Comparison of ENCODE assay signal across 8 cellular contexts in the genomic region with DNA sequence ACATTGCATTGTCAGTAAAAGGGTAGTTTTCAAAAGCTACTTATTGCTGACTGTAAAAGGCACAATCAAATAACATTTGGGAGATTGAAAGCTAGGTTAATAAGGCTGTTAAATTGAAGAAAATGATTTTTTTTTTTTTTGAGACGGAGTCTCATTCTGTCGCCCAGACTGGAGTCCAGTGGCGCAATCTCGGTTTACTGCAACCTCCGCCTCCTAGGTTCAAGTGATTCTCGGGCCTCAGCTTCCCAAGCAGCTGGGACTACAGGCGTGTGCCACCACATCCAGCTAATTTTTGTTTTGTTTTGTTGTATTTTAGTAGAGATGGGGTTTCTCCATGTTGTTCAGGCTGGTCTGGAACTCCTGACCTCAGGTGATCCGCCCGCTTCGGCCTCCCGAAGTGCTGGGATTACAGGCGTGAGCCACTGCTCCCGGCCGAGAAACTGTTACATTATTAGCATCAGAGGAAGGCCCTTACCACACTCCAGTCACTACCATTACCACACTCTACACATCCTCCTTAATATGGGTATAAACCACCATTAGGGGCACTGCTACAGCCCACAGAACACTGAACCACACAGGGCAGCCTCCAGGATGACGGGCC. TPM values are rescaled to one million over a fixed set of nuclear protein-coding genes. Genes with fewer than 3 reads are reported as not detected.
DNase-seq lines count a peak whose midpoint lies in the region; TF ChIP-seq lines count a peak whose summit lies in the region.

No MANE protein-coding gene starts in this region.

- H3K27me3 ChIP-seq in H9 (ENCODE audit: insufficient read depth, low read length) = no peaks in the 10 kb centered on the region

- no peak overlapping the region for H3K18ac ChIP-seq in H9 (ENCODE audit: insufficient read length, low read depth, low read length)

- H3K9ac ChIP-seq in H9 (ENCODE audit: extremely low read depth, insufficient read length, low read length) = peak overlapping the region; percentile 23

- no peaks in the 10 kb centered on the region for H3K9me3 Mint-ChIP-seq in H9

- H3K4me3 ChIP-seq in GM12875 (ENCODE audit: low read depth, low read length) = peak overlapping the region; percentile 95
- H3K4me3 ChIP-seq in mesodermal cell (ENCODE audit: extremely low read depth, insufficient read depth, low read length, poor library complexity, severe bottlenecking) = peak overlapping the region; percentile 90

- no peak overlapping the region for H3K4ac ChIP-seq in H9 (ENCODE audit: low read depth, low read length)

- no peak overlapping the region for H2AFZ ChIP-seq in H9 (ENCODE audit: low read length)

- H3K4me1 ChIP-seq in H9 (ENCODE audit: insufficient read depth, low read length) = no peaks in the 10 kb centered on the region; the same call in 1 of the 2 replicates
- peaks cover 6% of the 10 kb centered on the region for H3K4me1 ChIP-seq in mesodermal cell (ENCODE audit: control insufficient read depth, insufficient read depth, low read length, poor library complexity, severe bottlenecking)

- no peaks in the 10 kb centered on the region for H3K79me1 ChIP-seq in H9 (ENCODE audit: insufficient read depth, low read depth, low read length, poor library complexity, severe bottlenecking)

- H3K56ac ChIP-seq in H9 (ENCODE audit: insufficient read length, low read depth, low read length) = no peak overlapping the region

- no peak overlapping the region for H2BK20ac ChIP-seq in H9 (ENCODE audit: low read depth, low read length, poor library complexity, severe bottlenecking)

- H2BK15ac ChIP-seq in H9 (ENCODE audit: low read depth, low read length) = no peak overlapping the region

- H4K91ac ChIP-seq in H9 (ENCODE audit: insufficient read length, low read depth, low read length) = no peak overlapping the region

- H3K9me3 ChIP-seq in H9 (ENCODE audit: control insufficient read depth, low read depth, low read length) (no peaks in the 10 kb centered on the region), mesodermal cell (ENCODE audit: control insufficient read depth, low read length) (no peaks in the 10 kb centered on the region)

- H2AK5ac ChIP-seq in H9 (ENCODE audit: insufficient read length, low read length) = no peak overlapping the region

- H2BK120ac ChIP-seq in H9 (ENCODE audit: low read depth, low read length, poor library complexity, severe bottlenecking) = no peak overlapping the region

- no peak overlapping the region for H2BK12ac ChIP-seq in H9 (ENCODE audit: insufficient read length, low read depth, low read length)

- peak overlapping the region; percentile 98 for H3K4me3 Mint-ChIP-seq in H9

- no peaks in the 10 kb centered on the region for H3K27me3 Mint-ChIP-seq in H9 (ENCODE audit: low read depth)

- H3K27ac ChIP-seq in H9 (ENCODE audit: insufficient read length, low read depth, low read length) (no peak overlapping the region), caudate nucleus (ENCODE audit: low read depth, low read length) (peak overlapping the region; percentile 95), mesodermal cell (ENCODE audit: low read depth, low read length, severe bottlenecking) (peak overlapping the region; percentile 6)

- H3T11ph ChIP-seq in H9 (ENCODE audit: low read length) = no peak overlapping the region

- H3K36me3 Mint-ChIP-seq in H9 (ENCODE audit: insufficient read depth in 1 of 3, low read depth in 3 of 3) = peaks cover 15 to 32% (median 21%) of the 10 kb centered on the region in 3 experiments; a peak in 6 of 7 replicates

- no peak overlapping the region for H2BK5ac ChIP-seq in H9 (ENCODE audit: insufficient read length, low read length)

- H3K79me2 ChIP-seq in H9 (ENCODE audit: insufficient read depth, low read length) = peaks cover 28% of the 10 kb centered on the region; the same call in 1 of the 2 replicates

- no peaks in the 10 kb centered on the region for H4K20me1 ChIP-seq in H9 (ENCODE audit: control insufficient read depth, insufficient read depth, insufficient read length)

- no peak overlapping the region for H3K14ac ChIP-seq in H9 (ENCODE audit: insufficient read depth, low read length)

- no peak overlapping the region for H4K5ac ChIP-seq in H9 (ENCODE audit: insufficient read length, low read depth, low read length)

- H3K23me2 ChIP-seq in H9 (ENCODE audit: insufficient read length, low read depth, low read length, poor library complexity, severe bottlenecking) = no peaks in the 10 kb centered on the region

- DNase-seq in H9 (no peak), NCI-H146 treated with DMSO at 0.1 percent for 48 hours (lab: John Stamatoyannopoulos, UW; ENCODE audit: unreplicated experiment) (peak; percentile 55), caudate nucleus (lab: John Stamatoyannopoulos, UW) (no peak), NCI-H1930 (lab: John Stamatoyannopoulos, UW) (no peak), HUDEP-2 (lab: John Stamatoyannopoulos, UW; ENCODE audit: unreplicated experiment in 76 of 76) (no peak), iPS-NIHi11 (ENCODE audit: low spot score) (no peak)

- WGBS in H9 (ENCODE audit: extremely low coverage, insufficient read length, low lambda C conversion rate) = no CpG with 5 or more reads among the region's 15 CpGs
- WGBS in mesodermal cell (ENCODE audit: insufficient coverage in 2 of 2), 2 experiments = 8 to 15% methylated on average over 13 to 14 of the region's 15 CpGs

- H3K23ac ChIP-seq in H9 (ENCODE audit: insufficient read length, low read depth, low read length) = no peak overlapping the region

- peak overlapping the region; percentile 53 to 96 (median 80) for H3K27ac Mint-ChIP-seq in H9

- peak overlapping the region; percentile 89 for H3K4me2 ChIP-seq in H9 (ENCODE audit: insufficient read depth, insufficient read length, low read length)

- peaks cover 19 to 27% of the 10 kb centered on the region in 2 experiments for H3K4me1 Mint-ChIP-seq in H9

- H3K36me3 ChIP-seq in mesodermal cell (ENCODE audit: control insufficient read depth, insufficient read depth, low read length) = peaks cover 34% of the 10 kb centered on the region

- no peak overlapping the region for H4K8ac ChIP-seq in H9 (replicated peaks; ENCODE audit: insufficient read length, low read depth, low read length)

- TF ChIP-seq CTCF in GM12875 (IDR thresholded peaks at IDR 0.05; ENCODE audit: borderline replicate concordance, insufficient read depth, low read depth, low read length) (no peak), H9 (conservative IDR thresholded peaks at IDR 0.05) (no peak)

RNA-seq across cellular contexts. Expression of gene CYP51A1, which starts 1.0 kb away (rescaled TPM):
- total RNA-seq in H9 (2021) = 80.0 and 84.8 TPM in 2 replicates
- 121 TPM for polyA plus RNA-seq in mesodermal cell (2013, experiment 1 of 2)
- polyA plus RNA-seq in mesodermal cell (2013, experiment 2 of 2) = 122 TPM

RNA-seq across cellular contexts. Expression of gene LRRD1, which starts 45.7 kb away (rescaled TPM):
- not detected in 2 replicates for total RNA-seq in H9 (2021)
- polyA plus RNA-seq in mesodermal cell (2013, experiment 1 of 2) = not detected
- not detected for polyA plus RNA-seq in mesodermal cell (2013, experiment 2 of 2)
